35 cellular contexts compared by ENCODE assay signal in genomic region chr2:59830601-59831000, GRCh38.
"Had no signal": no experiment of that assay in that cellular context is flagged by ENCODE, and none has a peak within 500 bp of the region (broad histone marks: within the 10 kb centered on the region; RNA-seq: fewer than 3 reads in every experiment).

No MANE protein-coding gene starts in this region.

- H3K36me3 ChIP-seq: MG63 had no signal

- H3K4me3 ChIP-seq: MG63 had no signal

- H3K27me3 ChIP-seq: MG63 had no signal

- DNase-seq: Karpas-422, Kasumi-1, KBM-7, KG1, MG63, MM.1S, MV-4-11, NCI-H1048, NCI-H1092, NCI-H1092 treated with DMSO at 0.1 percent for 48 hours, NCI-H1105, NCI-H1105 treated with DMSO at 0.1 percent for 48 hours, NCI-H1417, NCI-H1417 treated with DMSO at 0.1 percent for 48 hours, NCI-H1436, NCI-H1436 treated with DMSO at 0.1 percent for 48 hours, NCI-H146, NCI-H1694, NCI-H1694 treated with DMSO at 0.1 percent for 48 hours, NCI-H187, NCI-H187 treated with DMSO at 0.1 percent for 48 hours, NCI-H1930, NCI-H2029, NCI-H2029 treated with DMSO at 0.1 percent for 48 hours, NCI-H2081, NCI-H2081 treated with DMSO at 0.1 percent for 48 hours, NCI-H2107, NCI-H2171, NCI-H2171 treated with DMSO at 0.1 percent for 48 hours, NCI-H2227 treated with DMSO at 0.1 percent for 48 hours, NCI-H226, NCI-H345, NCI-H446, NCI-H446 treated with DMSO at 0.1 percent for 48 hours had no signal

- H3K9me3 ChIP-seq: MG63 had no signal

- H3K27ac ChIP-seq: KMS-11 had no signal
